Comparison of ENCODE assay signal across 8 cellular contexts in the genomic region with DNA sequence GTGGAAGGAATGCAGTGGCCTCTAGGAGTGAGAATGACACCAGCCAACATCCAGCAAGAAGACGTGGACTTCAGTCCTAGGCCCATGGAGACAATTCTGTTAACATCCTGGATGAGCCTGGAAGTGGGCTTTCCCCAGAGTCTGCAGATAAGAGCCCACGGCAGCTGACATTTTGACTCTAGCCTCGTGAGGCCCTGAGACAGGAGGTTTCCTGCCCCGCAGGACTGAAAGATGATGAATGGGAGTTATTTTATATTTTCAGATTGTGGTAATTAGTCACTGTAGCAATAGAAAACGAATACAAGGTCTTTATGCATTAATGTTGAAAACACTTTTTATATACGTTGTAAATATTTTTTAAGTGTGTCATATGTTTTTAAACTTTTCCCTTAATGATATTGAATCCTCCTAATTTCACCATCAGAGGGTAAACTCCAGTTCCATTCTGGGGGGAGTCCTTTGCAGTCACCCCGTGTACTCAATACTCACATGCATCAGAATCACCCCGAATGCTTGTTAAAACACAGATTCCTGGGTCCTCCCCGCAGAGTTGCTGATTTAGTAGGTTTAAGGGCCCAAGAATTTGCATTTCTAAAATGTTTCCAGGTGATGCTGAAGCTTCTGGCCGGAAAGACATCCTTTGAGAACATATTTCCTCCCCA. TPM values are rescaled to one million over a fixed set of nuclear protein-coding genes. Genes with fewer than 3 reads are reported as not detected.
DNase-seq lines count a peak whose midpoint lies in the region; ATAC-seq and TF ChIP-seq lines count a peak whose summit lies in the region.

No MANE protein-coding gene starts in this region.

- H3K27me3 ChIP-seq in right atrium auricular region (no peaks in the 10 kb centered on the region), stomach (no peaks in the 10 kb centered on the region)

- peaks cover 22% of the 10 kb centered on the region for H3K4me1 Mint-ChIP-seq in activated CD4-positive, alpha-beta T cell treated with anti-CD3 and anti-CD28 coated beads for 36 hours
- H3K4me1 Mint-ChIP-seq in WTC11, result peaks cover 40% of the 10 kb centered on the region

- peak overlapping the region; percentile 65 for H3K4me3 Mint-ChIP-seq in activated CD4-positive, alpha-beta T cell treated with anti-CD3 and anti-CD28 coated beads for 36 hours
- peak overlapping the region; percentile 60 for H3K4me3 Mint-ChIP-seq in WTC11

- H3K4me1 ChIP-seq in right atrium auricular region (peaks cover 0 to 47% of the 10 kb centered on the region in 2 donors), stomach (peaks cover 38 to 62% (median 51%) of the 10 kb centered on the region in 4 donors)

- no peak for TF ChIP-seq POLR2A in stomach (IDR thresholded peaks at IDR 0.05)

- POLR2A ChIA-PET in activated CD4-positive, alpha-beta T cell treated with anti-CD3 and anti-CD28 coated beads for 36 hours (lab: Charles Lee), result no interaction called here
- POLR2A ChIA-PET in WTC11 (lab: Charles Lee), result interaction anchor here (0.7 to 0.9 kb wide), 2 partner anchors 35 to 144 kb away, joined by 3 to 6 read pairs; partner anchors contain the start of genes IGHMBP2, MRGPRF and MRPL21

- WGBS in stomach, 5 donors, result 32 to 38% (median 36%) methylated on average over 10 of the region's 10 CpGs

- no peaks in the 10 kb centered on the region for H3K9me3 Mint-ChIP-seq in activated CD4-positive, alpha-beta T cell treated with anti-CD3 and anti-CD28 coated beads for 36 hours (ENCODE audit: low read depth)
- H3K9me3 Mint-ChIP-seq in WTC11, result no peaks in the 10 kb centered on the region

- H3K27me3 Mint-ChIP-seq in activated CD4-positive, alpha-beta T cell treated with anti-CD3 and anti-CD28 coated beads for 36 hours, result peaks cover 2% of the 10 kb centered on the region
- H3K27me3 Mint-ChIP-seq in WTC11 (ENCODE audit: low read depth), result no peaks in the 10 kb centered on the region

- H3K9me3 ChIP-seq in right atrium auricular region (no peaks in the 10 kb centered on the region), stomach (no peaks in the 10 kb centered on the region)

- peak overlapping the region; percentile 93 to 96 for H3K27ac ChIP-seq in right atrium auricular region
- peak overlapping the region in 4 of 5 donors; percentile 87 to 98 (median 94) for H3K27ac ChIP-seq in stomach

- CTCF ChIA-PET in activated CD4-positive, alpha-beta T cell treated with anti-CD3 and anti-CD28 coated beads for 36 hours (lab: Charles Lee), result interaction anchor here (0.7 kb wide), 5 partner anchors 10 to 623 kb away, joined by 3 to 5 read pairs (median 3); no protein-coding TSS in a partner anchor
- CTCF ChIA-PET in WTC11 (lab: Charles Lee), result interaction anchor here (0.7 to 3.4 kb wide), 15 partner anchors 12 to 250 kb away, joined by 3 to 18 read pairs (median 5); partner anchors contain the start of gene MRGPRF

- no peak for ATAC-seq in activated CD4-positive, alpha-beta T cell treated with anti-CD3 and anti-CD28 coated beads for 36 hours
- ATAC-seq in WTC11 (no peak), GM19324 (IDR thresholded peaks at IDR 0.05; ENCODE audit: low FRiP score, unreplicated experiment) (no peak), GM21360 (IDR thresholded peaks at IDR 0.05; ENCODE audit: unreplicated experiment) (no peak)

- H3K36me3 Mint-ChIP-seq in activated CD4-positive, alpha-beta T cell treated with anti-CD3 and anti-CD28 coated beads for 36 hours (ENCODE audit: low read depth), result no peaks in the 10 kb centered on the region
- no peaks in the 10 kb centered on the region for H3K36me3 Mint-ChIP-seq in WTC11

- H3K36me3 ChIP-seq in right atrium auricular region, result no peaks in the 10 kb centered on the region
- H3K36me3 ChIP-seq in stomach, result no peaks in the 10 kb centered on the region

- intact Hi-C loops in activated CD4-positive, alpha-beta T cell treated with anti-CD3 and anti-CD28 coated beads for 36 hours (cut with DNase I, micrococcal nuclease), result loop anchor here in 1 of 2 experiments (1.0 to 5.0 kb wide), 11 partner anchors 74 to 1223 kb away; partner anchors contain the start of genes C11orf24, CPT1A, FADD and IGHMBP2
- intact Hi-C loops in stomach (cut with DNase I; ENCODE audit: low total_unique reads), result no loop called here

- peak overlapping the region; percentile 55 for H3K27ac Mint-ChIP-seq in activated CD4-positive, alpha-beta T cell treated with anti-CD3 and anti-CD28 coated beads for 36 hours
- peak overlapping the region; percentile 83 for H3K27ac Mint-ChIP-seq in WTC11

- TF ChIP-seq EP300 in stomach (IDR thresholded peaks at IDR 0.05), result no peak

- DNase-seq in activated CD4-positive, alpha-beta T cell treated with anti-CD3 and anti-CD28 coated beads for 36 hours, result no peak
- no peak for DNase-seq in activated CD4-positive, alpha-beta T cell treated with anti-CD3 and anti-CD28 coated beads, Interleukin-2, amount 50 U/mL, for 1 hour
- DNase-seq in WTC11 (ENCODE audit: low spot score), result no peak
- no peak for DNase-seq in right atrium auricular region (ENCODE audit: low spot score)
- no peak for DNase-seq in stomach
- DNase-seq in NCI-H226, result no peak

- H3K4me3 ChIP-seq in right atrium auricular region (peak overlapping the region; percentile 97 to 100), stomach (peak overlapping the region; percentile 66 to 98 (median 80))

- TF ChIP-seq CTCF in WTC11 (IDR thresholded peaks at IDR 0.05), result no peak
- TF ChIP-seq CTCF in right atrium auricular region (IDR thresholded peaks at IDR 0.05), result no peak
- no peak for TF ChIP-seq CTCF in stomach (IDR thresholded peaks at IDR 0.05)

TF ChIP-seq in WTC11, 78 proteins besides CTCF, POLR2A, EP300 and RAD21:
- TF ChIP-seq SP1 (CRISPR knock-in tag; conservative IDR thresholded peaks at IDR 0.05), result no peak
- TF ChIP-seq, protein P1, sequence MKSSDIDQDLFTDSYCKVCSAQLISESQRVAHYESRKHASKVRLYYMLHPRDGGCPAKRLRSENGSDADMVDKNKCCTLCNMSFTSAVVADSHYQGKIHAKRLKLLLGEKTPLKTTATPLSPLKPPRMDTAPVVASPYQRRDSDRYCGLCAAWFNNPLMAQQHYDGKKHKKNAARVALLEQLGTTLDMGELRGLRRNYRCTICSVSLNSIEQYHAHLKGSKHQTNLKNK (CRISPR knock-in tag; IDR thresholded peaks at IDR 0.05), result no peak
- no peak for TF ChIP-seq ZNF263 (CRISPR knock-in tag; IDR thresholded peaks at IDR 0.05; ENCODE audit: low read depth)
- TF ChIP-seq, protein P2, sequence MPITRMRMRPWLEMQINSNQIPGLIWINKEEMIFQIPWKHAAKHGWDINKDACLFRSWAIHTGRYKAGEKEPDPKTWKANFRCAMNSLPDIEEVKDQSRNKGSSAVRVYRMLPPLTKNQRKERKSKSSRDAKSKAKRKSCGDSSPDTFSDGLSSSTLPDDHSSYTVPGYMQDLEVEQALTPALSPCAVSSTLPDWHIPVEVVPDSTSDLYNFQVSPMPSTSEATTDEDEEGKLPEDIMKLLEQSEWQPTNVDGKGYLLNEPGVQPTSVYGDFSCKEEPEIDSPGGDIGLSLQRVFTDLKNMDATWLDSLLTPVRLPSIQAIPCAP (CRISPR knock-in tag; IDR thresholded peaks at IDR 0.05), result no peak
- no peak for TF ChIP-seq ESRRA (CRISPR knock-in tag; IDR thresholded peaks at IDR 0.05; ENCODE audit: borderline replicate concordance)
- TF ChIP-seq PREB (CRISPR knock-in tag; IDR thresholded peaks at IDR 0.05; ENCODE audit: borderline replicate concordance), result no peak
- TF ChIP-seq CDX4 (CRISPR knock-in tag; IDR thresholded peaks at IDR 0.05; ENCODE audit: borderline replicate concordance), result no peak
- no peak for TF ChIP-seq KAT7 (CRISPR knock-in tag; IDR thresholded peaks at IDR 0.05; ENCODE audit: borderline replicate concordance)
TF ChIP-seq in WTC11: peak in this region for 0.

RNA-seq across cellular contexts. Expression of gene TPCN2, which starts 0.5 kb away (rescaled TPM):
- total RNA-seq in activated CD4-positive, alpha-beta T cell treated with anti-CD3 and anti-CD28 coated beads for 36 hours, result 10 to 100 TPM in 1 of 2 experiments, 1 to 10 TPM in 1; 7.4 to 10.4 TPM
- total RNA-seq in WTC11 (2021) (20.2 to 24.6 TPM (median 22.0 TPM) in 3 replicates), right atrium auricular region (1 to 10 TPM; 4.2 to 5.3 TPM), stomach (10 to 100 TPM in 4 of 5 donors, 1 to 10 TPM in 1; 6.4 to 66.1 (median 33.0) TPM)
- polyA plus RNA-seq in stomach, result 10 to 100 TPM; 16.4 to 29.8 (median 19.7) TPM

RNA-seq across cellular contexts. Expression of gene MRGPRF, which starts 35.1 kb away (rescaled TPM):
- not detected for total RNA-seq in activated CD4-positive, alpha-beta T cell treated with anti-CD3 and anti-CD28 coated beads for 36 hours
- 3.8 to 6.5 TPM (median 5.5 TPM) in 3 replicates for total RNA-seq in WTC11 (2021)
- total RNA-seq in right atrium auricular region, result 10 to 100 TPM; 10.8 to 17.6 TPM
- total RNA-seq in stomach, result 100 to 1,000 TPM in 1 of 5 donors, 10 to 100 TPM in 4; 16.2 to 123 (median 83.9) TPM
- polyA plus RNA-seq in stomach, result 10 to 100 TPM in 1 of 3 donors, 1 to 10 TPM in 2; 6.7 to 23.4 (median 7.8) TPM
